Comparison of ENCODE assay signal across 9 cellular contexts in the genomic region with DNA sequence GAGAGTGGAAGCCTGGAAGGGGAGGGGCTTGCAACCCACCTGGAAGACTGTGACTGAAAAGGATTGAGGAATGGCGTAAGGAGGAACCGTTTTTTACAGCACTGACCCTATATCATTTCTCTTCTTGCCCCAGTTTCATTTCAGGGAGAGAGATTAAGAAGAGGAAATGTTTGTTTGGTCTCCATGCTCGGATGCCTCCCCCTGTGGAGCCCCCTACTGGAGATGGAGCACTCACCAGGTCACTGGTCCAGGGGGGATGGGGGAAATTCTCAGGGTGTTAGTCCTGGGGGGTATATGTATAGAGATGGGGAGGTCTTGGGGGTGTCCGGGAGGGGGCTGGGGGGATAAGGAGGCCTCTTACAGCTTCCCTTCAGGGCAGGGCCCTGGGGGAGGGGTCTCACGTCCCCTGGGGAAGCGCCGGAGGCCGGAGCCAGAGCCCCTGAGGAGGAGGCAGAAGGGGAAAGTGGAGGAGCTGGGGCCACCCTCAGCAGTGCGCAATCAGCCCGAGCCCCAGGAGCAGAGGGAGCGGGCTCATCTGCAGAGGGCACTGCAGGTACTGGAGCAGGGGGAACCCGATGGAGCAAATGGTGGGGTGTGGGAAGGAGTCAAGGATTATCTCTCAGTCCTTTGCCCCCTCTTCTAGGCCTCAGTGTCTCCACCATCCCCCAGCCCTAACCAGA. TPM values are rescaled to one million over a fixed set of nuclear protein-coding genes. Genes with fewer than 3 reads are reported as not detected.
DNase-seq lines count a peak whose midpoint lies in the region; ATAC-seq and TF ChIP-seq lines count a peak whose summit lies in the region.
"Had no signal": no experiment of that assay in that cellular context is flagged by ENCODE, and none has a peak within 500 bp of the region (broad histone marks: within the 10 kb centered on the region; RNA-seq: fewer than 3 reads in every experiment).

No MANE protein-coding gene starts in this region.

- ATAC-seq in WTC11 (no peak), HG03039 (IDR thresholded peaks at IDR 0.05; ENCODE audit: unreplicated experiment) (no peak), HG02870 (IDR thresholded peaks at IDR 0.05; ENCODE audit: unreplicated experiment) (no peak), GM18861 (IDR thresholded peaks at IDR 0.05; ENCODE audit: unreplicated experiment) (no peak), GM21423 (IDR thresholded peaks at IDR 0.05; ENCODE audit: unreplicated experiment) (no peak)

- peak overlapping the region; percentile 7; the same call in 1 of the 2 replicates for H3K9ac ChIP-seq in BLaER1

- no peak overlapping the region for H3K4me3 Mint-ChIP-seq in WTC11

- peaks cover 81% of the 10 kb centered on the region for H3K4me1 ChIP-seq in BLaER1

- peaks cover 34% of the 10 kb centered on the region for H3K36me3 Mint-ChIP-seq in WTC11

- H3K27me3 ChIP-seq in BLaER1 = no peaks in the 10 kb centered on the region
- H3K27me3 ChIP-seq: colonic mucosa had no signal

- H3K27me3 Mint-ChIP-seq in WTC11 (ENCODE audit: low read depth) = no peaks in the 10 kb centered on the region

- H3K27ac Mint-ChIP-seq in WTC11 = peak overlapping the region; percentile 78; the same call in 1 of the 2 replicates

- POLR2A ChIA-PET in WTC11 (lab: Charles Lee) = no interaction called here

- H3K36me3 ChIP-seq in BLaER1 = peaks cover 42% of the 10 kb centered on the region

- peak overlapping the region; percentile 98 for H3K4me2 ChIP-seq in BLaER1

- 0 out of 2 replicates have a peak overlapping the region, but pooled peaks have one; percentile 6 for H3K4me3 ChIP-seq in BLaER1
- H3K4me3 ChIP-seq: colonic mucosa had no signal

- no peak for DNase-seq in GM20000 (ENCODE audit: low spot score)
- no peak for DNase-seq in WTC11 (ENCODE audit: low spot score)
- DNase-seq in iris pigment epithelial cell (ENCODE audit: low read depth) = peak; percentile 23
- DNase-seq: colonic mucosa had no signal

- CTCF ChIA-PET in WTC11 (lab: Charles Lee) = interaction anchor here (0.6 to 1.6 kb wide), 6 partner anchors 11 to 212 kb away, joined by 3 to 11 read pairs (median 4); partner anchors contain the start of genes ZBTB22 and ZBTB9

- TF ChIP-seq CTCF in GM20000 (IDR thresholded peaks at IDR 0.05; ENCODE audit: extremely low read depth, missing control alignments) (peak; percentile 27), WTC11 (IDR thresholded peaks at IDR 0.05) (no peak)

- H3K4me1 Mint-ChIP-seq in WTC11 = peaks cover 52% of the 10 kb centered on the region

- H4K20me1 ChIP-seq in BLaER1 = peaks cover 53% of the 10 kb centered on the region

- peak overlapping the region; percentile 29; the same call in 1 of the 2 replicates for H3K27ac ChIP-seq in BLaER1
- H3K27ac ChIP-seq: colonic mucosa had no signal

- no peaks in the 10 kb centered on the region for H3K9me3 ChIP-seq in BLaER1
- H3K9me3 ChIP-seq: colonic mucosa had no signal

- H3K9me3 Mint-ChIP-seq in WTC11 = no peaks in the 10 kb centered on the region

TF ChIP-seq in WTC11, 78 proteins besides CTCF, POLR2A, EP300 and RAD21:
- TF ChIP-seq NR3C1 (CRISPR knock-in tag; conservative IDR thresholded peaks at IDR 0.05; ENCODE audit: low read depth) (no peak), MLX (CRISPR knock-in tag; IDR thresholded peaks at IDR 0.05) (no peak), ERG (CRISPR knock-in tag; IDR thresholded peaks at IDR 0.05) (no peak), ZNF423 (CRISPR knock-in tag; IDR thresholded peaks at IDR 0.05) (no peak), ZNF416 (CRISPR knock-in tag; IDR thresholded peaks at IDR 0.05) (no peak), RORB (CRISPR knock-in tag; IDR thresholded peaks at IDR 0.05) (no peak), NFYB (CRISPR knock-in tag; conservative IDR thresholded peaks at IDR 0.05; ENCODE audit: low read depth) (no peak), NFATC4 (CRISPR knock-in tag; IDR thresholded peaks at IDR 0.05) (no peak)

RNA-seq across cellular contexts. Expression of gene CUTA, which starts 3.2 kb away (rescaled TPM):
- total RNA-seq in WTC11 (2021) = 229 to 247 TPM (median 243 TPM) in 3 replicates

RNA-seq across cellular contexts. Expression of gene PHF1, which starts 3.9 kb away (rescaled TPM):
- 60.0 to 63.6 TPM (median 60.2 TPM) in 3 replicates for total RNA-seq in WTC11 (2021)

RNA-seq across cellular contexts. Expression of gene SYNGAP1, which starts 5.1 kb away (rescaled TPM):
- 139 to 172 TPM (median 160 TPM) in 3 replicates for total RNA-seq in WTC11 (2021)

RNA-seq across cellular contexts. Expression of gene KIFC1, which starts 23.1 kb away (rescaled TPM):
- 79.5 to 97.3 TPM (median 83.7 TPM) in 3 replicates for total RNA-seq in WTC11 (2021)

RNA-seq across cellular contexts. Expression of gene ZBTB9, which starts 39.6 kb away (rescaled TPM):
- total RNA-seq in WTC11 (2021) = 19.4 to 21.2 TPM (median 20.8 TPM) in 3 replicates
